1 cellular context compared by ENCODE assay signal in the genomic region with DNA sequence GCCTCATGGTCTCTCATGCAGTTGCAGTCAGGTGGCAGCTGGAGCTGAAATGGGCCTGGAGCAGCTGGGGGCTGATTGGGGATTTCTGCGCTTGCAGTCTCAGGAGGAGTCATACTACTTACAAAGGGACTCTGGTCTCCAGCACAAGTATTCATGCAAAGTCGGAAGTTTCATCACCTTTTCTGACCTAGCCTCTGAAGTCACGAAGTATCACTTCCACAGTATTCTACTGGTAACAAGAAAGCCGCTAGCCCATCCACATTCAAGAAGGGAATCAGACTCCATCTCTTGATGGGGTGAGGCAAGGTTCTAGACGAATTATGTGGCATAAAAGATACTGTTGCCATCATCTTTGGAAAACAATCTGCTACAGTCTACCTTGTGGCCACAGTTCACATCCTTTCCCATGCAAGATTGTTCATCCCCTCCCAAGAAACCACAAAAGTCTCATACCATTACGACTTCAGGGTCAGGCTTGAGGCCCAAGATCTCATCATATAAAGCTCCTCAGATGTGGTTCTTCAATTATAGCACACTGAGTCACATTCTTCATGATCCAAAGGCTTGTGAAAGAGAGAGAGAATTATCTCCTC.
A peak's percentile ranks its signal among the peaks of the same experiment; 100 is the strongest.
TF ChIP-seq lines count a peak whose summit lies in the region.

No MANE protein-coding gene starts in this region.

TF ChIP-seq in GM12878, 131 proteins besides CTCF, POLR2A, EP300 and RAD21 (continued from another document and continues in another):
- TF ChIP-seq PKNOX1 (IDR thresholded peaks at IDR 0.05) (no peak), USF1 (IDR thresholded peaks at IDR 0.05; ENCODE audit: borderline replicate concordance, extremely low read length, insufficient read depth, low read depth, low read length) (no peak), IRF4 (IDR thresholded peaks at IDR 0.05; ENCODE audit: low read depth, low read length) (0 out of 2 replicates have a peak, but pooled peaks have one; percentile 21), MTA2 (IDR thresholded peaks at IDR 0.05; ENCODE audit: low read depth) (peak; percentile 70), CBX5 (IDR thresholded peaks at IDR 0.05; ENCODE audit: low read depth) (no peak), STAT3 (IDR thresholded peaks at IDR 0.05; ENCODE audit: low read depth, low read length) (no peak), BCL3 (IDR thresholded peaks at IDR 0.05; ENCODE audit: borderline replicate concordance, insufficient read depth, low read depth, low read length, poor library complexity, severe bottlenecking) (peak; percentile 48), JUND (IDR thresholded peaks at IDR 0.05; ENCODE audit: low read depth, low read length) (no peak), PML (IDR thresholded peaks at IDR 0.05; ENCODE audit: low read length) (0 out of 2 replicates have a peak, but pooled peaks have one; percentile 36), CHD2 (IDR thresholded peaks at IDR 0.05; ENCODE audit: borderline replicate concordance, low read depth, low read length) (no peak), FOXK2 (IDR thresholded peaks at IDR 0.05) (no peak), NR2C1 (IDR thresholded peaks at IDR 0.05) (no peak), BCL11A (IDR thresholded peaks at IDR 0.05; ENCODE audit: low read depth, low read length) (peak; percentile 61; the same call in 1 of the 2 replicates), ZBED1 (IDR thresholded peaks at IDR 0.05; ENCODE audit: borderline replicate concordance) (peak; percentile 92), BMI1 (IDR thresholded peaks at IDR 0.05; ENCODE audit: borderline replicate concordance) (no peak), RBBP5 (conservative IDR thresholded peaks at IDR 0.05) (no peak), TCF3 (IDR thresholded peaks at IDR 0.05; ENCODE audit: borderline replicate concordance, insufficient read depth, low read depth, low read length) (no peak), MAX (IDR thresholded peaks at IDR 0.05; ENCODE audit: low read depth, low read length) (no peak), ZBTB4 (CRISPR knock-in tag; IDR thresholded peaks at IDR 0.05) (no peak), GABPA (IDR thresholded peaks at IDR 0.05; ENCODE audit: low read depth) (peak; percentile 18; the same call in 1 of the 2 replicates), ZNF384 (IDR thresholded peaks at IDR 0.05; ENCODE audit: borderline replicate concordance, low read depth, low read length) (no peak), NRF1 (conservative IDR thresholded peaks at IDR 0.05; ENCODE audit: low read depth, low read length) (no peak), WRNIP1 (IDR thresholded peaks at IDR 0.05; ENCODE audit: borderline replicate concordance, low read depth, low read length) (no peak), HDAC6 (IDR thresholded peaks at IDR 0.05; ENCODE audit: unreplicated experiment) (no peak), CBFB (IDR thresholded peaks at IDR 0.05; ENCODE audit: low read depth) (peak; percentile 75), STAT1 (conservative IDR thresholded peaks at IDR 0.05) (no peak), ZSCAN29 (IDR thresholded peaks at IDR 0.05) (no peak), TARDBP (IDR thresholded peaks at IDR 0.05; ENCODE audit: borderline replicate concordance) (no peak), ZNF217 (IDR thresholded peaks at IDR 0.05) (no peak), TCF7 (IDR thresholded peaks at IDR 0.05; ENCODE audit: borderline replicate concordance) (peak; percentile 98), NFYA (IDR thresholded peaks at IDR 0.05; ENCODE audit: borderline replicate concordance, low read depth, low read length) (no peak), ZNF24 (IDR thresholded peaks at IDR 0.05) (no peak), NR2F1 (conservative IDR thresholded peaks at IDR 0.05) (peak; percentile 84), CEBPZ (IDR thresholded peaks at IDR 0.05; ENCODE audit: low read depth, low read length) (no peak), MYB (IDR thresholded peaks at IDR 0.05; ENCODE audit: borderline replicate concordance, low read depth, low read length) (no peak)
- TF ChIP-seq, protein P1, sequence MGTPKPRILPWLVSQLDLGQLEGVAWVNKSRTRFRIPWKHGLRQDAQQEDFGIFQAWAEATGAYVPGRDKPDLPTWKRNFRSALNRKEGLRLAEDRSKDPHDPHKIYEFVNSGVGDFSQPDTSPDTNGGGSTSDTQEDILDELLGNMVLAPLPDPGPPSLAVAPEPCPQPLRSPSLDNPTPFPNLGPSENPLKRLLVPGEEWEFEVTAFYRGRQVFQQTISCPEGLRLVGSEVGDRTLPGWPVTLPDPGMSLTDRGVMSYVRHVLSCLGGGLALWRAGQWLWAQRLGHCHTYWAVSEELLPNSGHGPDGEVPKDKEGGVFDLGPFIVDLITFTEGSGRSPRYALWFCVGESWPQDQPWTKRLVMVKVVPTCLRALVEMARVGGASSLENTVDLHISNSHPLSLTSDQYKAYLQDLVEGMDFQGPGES (IDR thresholded peaks at IDR 0.05): no peak
- TF ChIP-seq, protein P2, sequence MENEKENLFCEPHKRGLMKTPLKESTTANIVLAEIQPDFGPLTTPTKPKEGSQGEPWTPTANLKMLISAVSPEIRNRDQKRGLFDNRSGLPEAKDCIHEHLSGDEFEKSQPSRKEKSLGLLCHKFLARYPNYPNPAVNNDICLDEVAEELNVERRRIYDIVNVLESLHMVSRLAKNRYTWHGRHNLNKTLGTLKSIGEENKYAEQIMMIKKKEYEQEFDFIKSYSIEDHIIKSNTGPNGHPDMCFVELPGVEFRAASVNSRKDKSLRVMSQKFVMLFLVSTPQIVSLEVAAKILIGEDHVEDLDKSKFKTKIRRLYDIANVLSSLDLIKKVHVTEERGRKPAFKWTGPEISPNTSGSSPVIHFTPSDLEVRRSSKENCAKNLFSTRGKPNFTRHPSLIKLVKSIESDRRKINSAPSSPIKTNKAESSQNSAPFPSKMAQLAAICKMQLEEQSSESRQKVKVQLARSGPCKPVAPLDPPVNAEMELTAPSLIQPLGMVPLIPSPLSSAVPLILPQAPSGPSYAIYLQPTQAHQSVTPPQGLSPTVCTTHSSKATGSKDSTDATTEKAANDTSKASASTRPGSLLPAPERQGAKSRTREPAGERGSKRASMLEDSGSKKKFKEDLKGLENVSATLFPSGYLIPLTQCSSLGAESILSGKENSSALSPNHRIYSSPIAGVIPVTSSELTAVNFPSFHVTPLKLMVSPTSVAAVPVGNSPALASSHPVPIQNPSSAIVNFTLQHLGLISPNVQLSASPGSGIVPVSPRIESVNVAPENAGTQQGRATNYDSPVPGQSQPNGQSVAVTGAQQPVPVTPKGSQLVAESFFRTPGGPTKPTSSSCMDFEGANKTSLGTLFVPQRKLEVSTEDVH (IDR thresholded peaks at IDR 0.05; ENCODE audit: low read depth, partially characterized antibody): no peak
- TF ChIP-seq, protein P3, sequence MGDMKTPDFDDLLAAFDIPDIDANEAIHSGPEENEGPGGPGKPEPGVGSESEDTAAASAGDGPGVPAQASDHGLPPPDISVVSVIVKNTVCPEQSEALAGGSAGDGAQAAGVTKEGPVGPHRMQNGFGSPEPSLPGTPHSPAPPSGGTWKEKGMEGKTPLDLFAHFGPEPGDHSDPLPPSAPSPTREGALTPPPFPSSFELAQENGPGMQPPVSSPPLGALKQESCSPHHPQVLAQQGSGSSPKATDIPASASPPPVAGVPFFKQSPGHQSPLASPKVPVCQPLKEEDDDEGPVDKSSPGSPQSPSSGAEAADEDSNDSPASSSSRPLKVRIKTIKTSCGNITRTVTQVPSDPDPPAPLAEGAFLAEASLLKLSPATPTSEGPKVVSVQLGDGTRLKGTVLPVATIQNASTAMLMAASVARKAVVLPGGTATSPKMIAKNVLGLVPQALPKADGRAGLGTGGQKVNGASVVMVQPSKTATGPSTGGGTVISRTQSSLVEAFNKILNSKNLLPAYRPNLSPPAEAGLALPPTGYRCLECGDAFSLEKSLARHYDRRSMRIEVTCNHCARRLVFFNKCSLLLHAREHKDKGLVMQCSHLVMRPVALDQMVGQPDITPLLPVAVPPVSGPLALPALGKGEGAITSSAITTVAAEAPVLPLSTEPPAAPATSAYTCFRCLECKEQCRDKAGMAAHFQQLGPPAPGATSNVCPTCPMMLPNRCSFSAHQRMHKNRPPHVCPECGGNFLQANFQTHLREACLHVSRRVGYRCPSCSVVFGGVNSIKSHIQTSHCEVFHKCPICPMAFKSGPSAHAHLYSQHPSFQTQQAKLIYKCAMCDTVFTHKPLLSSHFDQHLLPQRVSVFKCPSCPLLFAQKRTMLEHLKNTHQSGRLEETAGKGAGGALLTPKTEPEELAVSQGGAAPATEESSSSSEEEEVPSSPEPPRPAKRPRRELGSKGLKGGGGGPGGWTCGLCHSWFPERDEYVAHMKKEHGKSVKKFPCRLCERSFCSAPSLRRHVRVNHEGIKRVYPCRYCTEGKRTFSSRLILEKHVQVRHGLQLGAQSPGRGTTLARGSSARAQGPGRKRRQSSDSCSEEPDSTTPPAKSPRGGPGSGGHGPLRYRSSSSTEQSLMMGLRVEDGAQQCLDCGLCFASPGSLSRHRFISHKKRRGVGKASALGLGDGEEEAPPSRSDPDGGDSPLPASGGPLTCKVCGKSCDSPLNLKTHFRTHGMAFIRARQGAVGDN (IDR thresholded peaks at IDR 0.05): peak; percentile 40; the same call in 1 of the 2 replicates
